In genomic region chr1:205346956-205347574, GRCh38 we compare ENCODE assay signal across 11 cellular contexts. TPM values are rescaled to one million over a fixed set of nuclear protein-coding genes. Genes with fewer than 3 reads are reported as not detected.
A peak's percentile ranks its signal among the peaks of the same experiment; 100 is the strongest.
DNase-seq lines count a peak whose midpoint lies in the region; ATAC-seq and TF ChIP-seq lines count a peak whose summit lies in the region.
"Had no signal": no experiment of that assay in that cellular context is flagged by ENCODE, and none has a peak within 500 bp of the region (broad histone marks: within the 10 kb centered on the region; RNA-seq: fewer than 3 reads in every experiment).

No MANE protein-coding gene starts in this region.

- TF ChIP-seq POLR2A in gastroesophageal sphincter (IDR thresholded peaks at IDR 0.05) = no peak

- POLR2A ChIA-PET in CD8-positive, alpha-beta T cell (lab: Charles Lee) = no interaction called here

- intact Hi-C loops in CD8-positive, alpha-beta T cell (cut with DNase I, micrococcal nuclease) = no loop called here

- H3K4me3 ChIP-seq in RWPE2 (ENCODE audit: severe bottlenecking) (no peak overlapping the region), gastroesophageal sphincter (no peak overlapping the region)
- H3K4me3 ChIP-seq in CD8-positive, alpha-beta T cell (ENCODE audit: low read depth, low read length) = no peak overlapping the region

- ATAC-seq in RWPE2 (ENCODE audit: low read depth) = peak; percentile 31; the same call in 1 of the 3 replicates
- no peak for ATAC-seq in CD8-positive, alpha-beta T cell
- ATAC-seq in gastroesophageal sphincter = no peak
- ATAC-seq in HG02870 (IDR thresholded peaks at IDR 0.05; ENCODE audit: unreplicated experiment) = no peak

- H3K4me3 Mint-ChIP-seq in CD8-positive, alpha-beta T cell = no peak overlapping the region

- peaks cover 10% of the 10 kb centered on the region for H3K4me1 Mint-ChIP-seq in CD8-positive, alpha-beta T cell (ENCODE audit: low read depth)

- peaks cover 46% of the 10 kb centered on the region for H3K27me3 Mint-ChIP-seq in CD8-positive, alpha-beta T cell (ENCODE audit: low read depth)

- no peaks in the 10 kb centered on the region for H3K9me3 Mint-ChIP-seq in CD8-positive, alpha-beta T cell

- 76 to 81% methylated on average over 3 to 7 of the region's 10 CpGs for WGBS in gastroesophageal sphincter (ENCODE audit: low coverage in 1 of 2), 2 donors

- no peaks in the 10 kb centered on the region for H3K4me1 ChIP-seq in RWPE2 (ENCODE audit: insufficient read depth, poor library complexity, severe bottlenecking)
- peaks cover 13% of the 10 kb centered on the region for H3K4me1 ChIP-seq in CD8-positive, alpha-beta T cell (ENCODE audit: insufficient read depth, low read length)
- H3K4me1 ChIP-seq in gastroesophageal sphincter = peaks cover 0 to 15% (median 11%) of the 10 kb centered on the region in 3 donors

- H3K36me3 ChIP-seq in RWPE2 (ENCODE audit: low read depth) = no peaks in the 10 kb centered on the region
- no peaks in the 10 kb centered on the region for H3K36me3 ChIP-seq in CD8-positive, alpha-beta T cell (ENCODE audit: insufficient read depth, low read length)
- H3K36me3 ChIP-seq in gastroesophageal sphincter = no peaks in the 10 kb centered on the region

- no peak for TF ChIP-seq EP300 in gastroesophageal sphincter (IDR thresholded peaks at IDR 0.05)

- DNase-seq in Caki2 (ENCODE audit: low read depth) (peak; percentile 69), HPDE6-E6E7 (ENCODE audit: extremely low spot score) (peak; percentile 37), RWPE2 (ENCODE audit: low spot score) (no peak), islet precursor cell (peak; percentile 96), CD1c-positive myeloid dendritic cell (ENCODE audit: extremely low spot score) (no peak)
- no peak for DNase-seq in CD8-positive, alpha-beta T cell
- DNase-seq: activated gamma-delta T cell treated with Interleukin-2 at 50 U/mL for 16 hours, NCI-H526, SHP77 had no signal

- TF ChIP-seq CTCF in RWPE2 (IDR thresholded peaks at IDR 0.05; ENCODE audit: poor library complexity, severe bottlenecking) (no peak), gastroesophageal sphincter (IDR thresholded peaks at IDR 0.05) (no peak)
- TF ChIP-seq CTCF in CD8-positive, alpha-beta T cell (IDR thresholded peaks at IDR 0.05) = no peak

- CTCF ChIA-PET in CD8-positive, alpha-beta T cell (lab: Charles Lee) = interaction anchor here (0.6 to 4.7 kb wide), 6 partner anchors 11 to 177 kb away, joined by 3 to 34 read pairs (median 10); no protein-coding TSS in a partner anchor

- H3K27ac Mint-ChIP-seq in CD8-positive, alpha-beta T cell = no peak overlapping the region

- H3K27ac ChIP-seq in RWPE2 (ENCODE audit: poor library complexity, severe bottlenecking) (no peak overlapping the region), gastroesophageal sphincter (no peak overlapping the region)
- H3K27ac ChIP-seq in CD8-positive, alpha-beta T cell (ENCODE audit: low read depth, low read length) = no peak overlapping the region

- H3K27me3 ChIP-seq in RWPE2 (ENCODE audit: insufficient read depth, poor library complexity, severe bottlenecking) (peaks cover 19% of the 10 kb centered on the region), gastroesophageal sphincter (peaks cover 63% of the 10 kb centered on the region)
- H3K27me3 ChIP-seq in CD8-positive, alpha-beta T cell (ENCODE audit: insufficient read depth, low read length) = peaks cover 14% of the 10 kb centered on the region

- in situ Hi-C loops in Caki2 (cut with HindIII; ENCODE audit: low pct_unique_long_range_greater_than_20kb, low sequenced_read_pairs) = no loop called here

- H3K9me3 ChIP-seq in RWPE2 (ENCODE audit: severe bottlenecking) (no peaks in the 10 kb centered on the region), gastroesophageal sphincter (no peaks in the 10 kb centered on the region)
- H3K9me3 ChIP-seq in CD8-positive, alpha-beta T cell (ENCODE audit: low read length) = no peaks in the 10 kb centered on the region

- no peaks in the 10 kb centered on the region for H3K36me3 Mint-ChIP-seq in CD8-positive, alpha-beta T cell

RNA-seq across cellular contexts. Expression of gene KLHDC8A, which starts 9.7 kb away (rescaled TPM):
- not detected in 2 replicates for total RNA-seq in Caki2 (2014; rRNA removed; shearing (Covaris generic); ENCODE audit: low replicate concordance)
- not detected for total RNA-seq in CD8-positive, alpha-beta T cell
- total RNA-seq in gastroesophageal sphincter = under 1 TPM in 3 of 4 donors, not detected in 1; 0.16 to 0.40 (median 0.31) TPM

RNA-seq across cellular contexts. Expression of gene NUAK2, which starts 25.5 kb away (rescaled TPM):
- 8.3 and 11.9 TPM in 2 replicates for total RNA-seq in Caki2 (2014; rRNA removed; shearing (Covaris generic); ENCODE audit: low replicate concordance)
- 10 to 100 TPM; 17.1 to 18.3 TPM for total RNA-seq in CD8-positive, alpha-beta T cell
- total RNA-seq in gastroesophageal sphincter = 1 to 10 TPM in 1 of 4 donors, under 1 TPM in 3; 0.67 to 1.1 (median 0.83) TPM

Comparison
In these comparisons a context has a peak if more than half of its experiments do, and no peak if none do; other contexts are left out.
1. DNase-seq: peak in Caki2 (single experiment), HPDE6-E6E7 (single experiment) and islet precursor cell (single experiment); none in RWPE2 (single experiment), CD1c-positive myeloid dendritic cell (single experiment) and CD8-positive, alpha-beta T cell (0 of 7).